ENCODE assay signal across 8 cellular contexts in genomic region chr2:171159326-171160118, GRCh38. TPM values are rescaled to one million over a fixed set of nuclear protein-coding genes. Genes with fewer than 3 reads are reported as not detected.
DNase-seq lines count a peak whose midpoint lies in the region; ATAC-seq and TF ChIP-seq lines count a peak whose summit lies in the region.

No MANE protein-coding gene starts in this region.

- H3K27me3 ChIP-seq in RWPE2 (ENCODE audit: insufficient read depth, poor library complexity, severe bottlenecking), result no peaks in the 10 kb centered on the region
- H3K27me3 ChIP-seq in gastroesophageal sphincter, result no peaks in the 10 kb centered on the region
- no peaks in the 10 kb centered on the region for H3K27me3 ChIP-seq in suprapubic skin

- no peaks in the 10 kb centered on the region for H3K9me3 Mint-ChIP-seq in activated naive CD4-positive, alpha-beta T cell treated with anti-CD3 and anti-CD28 coated beads for 36 hours

- peaks cover 4% of the 10 kb centered on the region for H3K36me3 Mint-ChIP-seq in activated naive CD4-positive, alpha-beta T cell treated with anti-CD3 and anti-CD28 coated beads for 36 hours (ENCODE audit: low read depth)

- ATAC-seq in GM18867 (IDR thresholded peaks at IDR 0.05; ENCODE audit: unreplicated experiment) (peak; percentile 15), RWPE2 (ENCODE audit: low read depth) (peak; percentile 45), gastroesophageal sphincter (peak; percentile 14)

- 0 to 1% methylated on average over 20 to 21 of the region's 38 CpGs for WGBS in gastroesophageal sphincter (ENCODE audit: low coverage in 1 of 2), 2 donors
- under 1% methylated on average over 23 of the region's 38 CpGs for WGBS in suprapubic skin

- H3K4me1 Mint-ChIP-seq in activated naive CD4-positive, alpha-beta T cell treated with anti-CD3 and anti-CD28 coated beads for 36 hours (ENCODE audit: low read depth), result peaks cover 63% of the 10 kb centered on the region

- DNase-seq in AG10803 (ENCODE audit: low read depth) (peak; percentile 76), HT1080 (ENCODE audit: low read depth) (peak; percentile 50), RWPE2 (ENCODE audit: low spot score) (peak; percentile 51), non-pigmented ciliary epithelial cell (ENCODE audit: low read depth) (peak; percentile 40), suprapubic skin (ENCODE audit: low spot score in 2 of 2) (peak; percentile 76 to 84)
- DNase-seq in activated naive CD4-positive, alpha-beta T cell treated with anti-CD3 and anti-CD28 coated beads for 36 hours, result peak; percentile 69

- H3K36me3 ChIP-seq in RWPE2 (ENCODE audit: low read depth) (no peaks in the 10 kb centered on the region), gastroesophageal sphincter (no peaks in the 10 kb centered on the region), suprapubic skin (no peaks in the 10 kb centered on the region)

- TF ChIP-seq EP300 in gastroesophageal sphincter (IDR thresholded peaks at IDR 0.05) (no peak), suprapubic skin (IDR thresholded peaks at IDR 0.05) (no peak)

- CTCF ChIA-PET in activated naive CD4-positive, alpha-beta T cell treated with anti-CD3 and anti-CD28 coated beads for 36 hours (lab: Charles Lee), result interaction anchor here (0.5 to 2.9 kb wide), 10 partner anchors 12 to 231 kb away, joined by 3 to 21 read pairs (median 4); partner anchors contain the start of gene GORASP2

- TF ChIP-seq CTCF in AG10803 (conservative IDR thresholded peaks at IDR 0.05; ENCODE audit: low read length) (peak; percentile 63), RWPE2 (IDR thresholded peaks at IDR 0.05; ENCODE audit: poor library complexity, severe bottlenecking) (peak; percentile 59), gastroesophageal sphincter (IDR thresholded peaks at IDR 0.05) (peak in 3 of 4 experiments; percentile 13 to 69 (median 49)), suprapubic skin (IDR thresholded peaks at IDR 0.05) (peak in 1 of 2 donors; percentile 9)

- H3K4me1 ChIP-seq in RWPE2 (ENCODE audit: insufficient read depth, poor library complexity, severe bottlenecking) (peaks cover 14% of the 10 kb centered on the region), gastroesophageal sphincter (peaks cover under 1 to 55% (median 2%) of the 10 kb centered on the region in 3 donors), suprapubic skin (peaks cover 23% of the 10 kb centered on the region)

- H3K27ac Mint-ChIP-seq in activated naive CD4-positive, alpha-beta T cell treated with anti-CD3 and anti-CD28 coated beads for 36 hours, result peak overlapping the region; percentile 93

- H3K27ac ChIP-seq in RWPE2 (ENCODE audit: poor library complexity, severe bottlenecking) (peak overlapping the region; percentile 91), gastroesophageal sphincter (peak overlapping the region; percentile 71 to 96 (median 96)), suprapubic skin (peak overlapping the region; percentile 96)

- intact Hi-C loops in activated naive CD4-positive, alpha-beta T cell treated with anti-CD3 and anti-CD28 coated beads for 36 hours (cut with micrococcal nuclease), result loop anchor here (1.0 to 10.0 kb wide), 13 partner anchors 15 to 945 kb away; partner anchors contain the start of genes DCAF17, DLX2, GORASP2 and SLC25A12

- peak overlapping the region; percentile 90 for H3K4me3 Mint-ChIP-seq in activated naive CD4-positive, alpha-beta T cell treated with anti-CD3 and anti-CD28 coated beads for 36 hours

- no peak for TF ChIP-seq POLR2A in gastroesophageal sphincter (IDR thresholded peaks at IDR 0.05)
- no peak for TF ChIP-seq POLR2A in suprapubic skin (IDR thresholded peaks at IDR 0.05)

- peak overlapping the region; percentile 86 for H3K4me3 ChIP-seq in AG10803 (ENCODE audit: low read length)
- peak overlapping the region; percentile 64 for H3K4me3 ChIP-seq in RWPE2 (ENCODE audit: severe bottlenecking)
- H3K4me3 ChIP-seq in gastroesophageal sphincter, result peak overlapping the region; percentile 65 to 88
- peak overlapping the region; percentile 75 for H3K4me3 ChIP-seq in suprapubic skin

- H3K27me3 Mint-ChIP-seq in activated naive CD4-positive, alpha-beta T cell treated with anti-CD3 and anti-CD28 coated beads for 36 hours (ENCODE audit: low read depth), result no peaks in the 10 kb centered on the region

- H3K9me3 ChIP-seq in RWPE2 (ENCODE audit: severe bottlenecking) (no peaks in the 10 kb centered on the region), gastroesophageal sphincter (no peaks in the 10 kb centered on the region), suprapubic skin (no peaks in the 10 kb centered on the region)

RNA-seq across cellular contexts. Expression of gene TLK1, which starts 1.2 kb away (rescaled TPM):
- total RNA-seq in HT1080 (2014; rRNA removed; shearing (Covaris generic)), result 6.9 and 11.7 TPM in 2 replicates
- polyA plus RNA-seq in HT1080 (2015; cell fraction: cytosol; rRNA removed), result 14.3 and 16.5 TPM in 2 replicates
- polyA plus RNA-seq in HT1080 (2015; cell fraction: nucleus; rRNA removed), result 8.6 and 15.4 TPM in 2 replicates
- 10 to 100 TPM; 54.5 to 55.9 TPM for total RNA-seq in activated naive CD4-positive, alpha-beta T cell treated with anti-CD3 and anti-CD28 coated beads for 36 hours
- total RNA-seq in gastroesophageal sphincter (10 to 100 TPM; 32.2 to 64.3 (median 45.4) TPM), suprapubic skin (10 to 100 TPM; 24.9 to 60.4 (median 38.3) TPM)

Comparison
In these comparisons a context has a peak if more than half of its experiments do, and no peak if none do; other contexts are left out.
1. Peak in every context shown above with its lines: DNase-seq, ATAC-seq, H3K4me3 ChIP-seq and H3K27ac ChIP-seq.